ENCODE assay signal across 10 cellular contexts in the genomic region with DNA sequence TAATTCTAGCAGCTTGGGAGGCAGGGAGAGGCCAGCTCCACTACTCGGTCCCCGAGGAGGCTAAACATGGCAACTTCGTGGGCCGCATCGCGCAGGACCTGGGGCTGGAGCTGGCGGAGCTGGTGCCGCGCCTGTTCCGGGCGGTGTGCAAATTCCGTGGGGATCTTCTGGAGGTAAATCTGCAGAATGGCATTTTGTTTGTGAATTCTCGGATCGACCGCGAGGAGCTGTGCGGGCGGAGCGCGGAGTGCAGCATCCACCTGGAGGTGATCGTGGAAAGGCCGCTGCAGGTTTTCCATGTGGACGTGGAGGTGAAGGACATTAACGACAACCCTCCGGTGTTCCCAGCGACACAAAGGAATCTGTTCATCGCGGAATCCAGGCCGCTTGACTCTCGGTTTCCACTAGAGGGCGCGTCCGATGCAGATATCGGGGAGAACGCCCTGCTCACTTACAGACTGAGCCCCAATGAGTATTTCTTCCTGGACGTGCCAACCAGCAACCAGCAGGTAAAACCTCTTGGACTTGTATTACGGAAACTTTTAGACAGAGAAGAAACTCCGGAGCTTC. TPM values are rescaled to one million over a fixed set of nuclear protein-coding genes. Genes with fewer than 3 reads are reported as not detected.
DNase-seq lines count a peak whose midpoint lies in the region; ATAC-seq, FAIRE-seq and TF ChIP-seq lines count a peak whose summit lies in the region.
"Not testable (repeated sequence)": the region's sequence is repeated elsewhere in the genome, so short reads cannot be mapped to it uniquely, and the experiment has no call there.
"Had no signal": no experiment of that assay in that cellular context is flagged by ENCODE, and none has a peak within 500 bp of the region (broad histone marks: within the 10 kb centered on the region; RNA-seq: fewer than 3 reads in every experiment).

No MANE protein-coding gene starts in this region.

- POLR2A ChIA-PET in A549 (lab: Yijun Ruan, JAX); K562 (lab: Yijun Ruan, JAX): not testable (repeated sequence)

- not testable (repeated sequence) for H3K27ac ChIP-seq in A549; RWPE2 (ENCODE audit: poor library complexity, severe bottlenecking); K562 (ENCODE audit: extremely low read depth, low read depth, low read length); trophoblast cell (ENCODE audit: low read depth, low read length); stomach
- peak overlapping the region; percentile 3; the same call in 1 of the 2 replicates for H3K27ac ChIP-seq in GM23338 (ENCODE audit: low read depth)

- H3K4ac ChIP-seq in trophoblast cell (ENCODE audit: low read depth, low read length), result not testable (repeated sequence)

- not testable (repeated sequence) for H3K9ac ChIP-seq in K562 (ENCODE audit: insufficient read depth in 1 of 2, low read depth in 2 of 2, low read length in 2 of 2)
- peak overlapping the region; percentile 53 for H3K9ac ChIP-seq in trophoblast cell (ENCODE audit: low read length)

- H3K27ac Mint-ChIP-seq in GM23338 (peak overlapping the region; percentile 51; the same call in 1 of the 2 replicates), glutamatergic neuron (ENCODE audit: unreplicated experiment) (peak overlapping the region; percentile 92)
- not testable (repeated sequence) for H3K27ac Mint-ChIP-seq in endothelial cell (ENCODE audit: unreplicated experiment)

- H2BK12ac ChIP-seq in trophoblast cell (ENCODE audit: low read length), result not testable (repeated sequence)

- not testable (repeated sequence) for H3K27me3 Mint-ChIP-seq in GM23338 (ENCODE audit: insufficient read depth, low read depth, poor library complexity); endothelial cell (ENCODE audit: unreplicated experiment); glutamatergic neuron (ENCODE audit: unreplicated experiment)

- H3K9me2 ChIP-seq in GM23338 (ENCODE audit: insufficient read depth), result not testable (repeated sequence)

- ATAC-seq in A549 (peak in 1 of 2 experiments; percentile 47; a peak in 2 of 6 replicates), GM23338 (peak; percentile 90)
- not testable (repeated sequence) for ATAC-seq in RWPE2 (ENCODE audit: low read depth); K562

- H3K4me3 Mint-ChIP-seq in GM23338, result peak overlapping the region; percentile 74
- H3K4me3 Mint-ChIP-seq in endothelial cell (ENCODE audit: unreplicated experiment), result peak overlapping the region; percentile 76
- peak overlapping the region; percentile 88 for H3K4me3 Mint-ChIP-seq in glutamatergic neuron (ENCODE audit: unreplicated experiment)

- TF ChIP-seq RAD21 in A549 (conservative IDR thresholded peaks at IDR 0.05 in 1 of 2, IDR thresholded peaks at IDR 0.05 in 1 of 2); K562 (CRISPR knock-in tag; conservative IDR thresholded peaks at IDR 0.05 in 1 of 2, IDR thresholded peaks at IDR 0.05 in 1 of 2): not testable (repeated sequence)

- H4K12ac ChIP-seq in trophoblast cell (ENCODE audit: low read depth, low read length), result not testable (repeated sequence)

- not testable (repeated sequence) for H3K4me3 ChIP-seq in A549; K562; trophoblast cell (ENCODE audit: low read depth, low read length)
- H3K4me3 ChIP-seq in GM23338 (peak overlapping the region; percentile 62), RWPE2 (ENCODE audit: severe bottlenecking) (peak overlapping the region; percentile 10), stomach (peak overlapping the region in 3 of 4 donors; percentile 9 to 24 (median 13))

- intact Hi-C loops in K562 (cut with micrococcal nuclease); stomach (cut with DNase I; ENCODE audit: low total_unique reads): not testable (repeated sequence)

- TF ChIP-seq EP300 in A549 (IDR thresholded peaks at IDR 0.05); K562 (IDR thresholded peaks at IDR 0.05; ENCODE audit: low read length); stomach (IDR thresholded peaks at IDR 0.05): not testable (repeated sequence)

- H3F3A ChIP-seq in GM23338 (replicated peaks; ENCODE audit: low read depth), result not testable (repeated sequence)

- CTCF ChIA-PET in A549 (lab: Yijun Ruan, JAX), result interaction anchor here (1.7 to 2.2 kb wide), 2 partner anchors 13 to 206 kb away, joined by 5 to 7 read pairs; partner anchors contain the start of gene PCDHA5
- CTCF ChIA-PET in K562 (lab: Yijun Ruan, JAX; ENCODE audit: low intra/inter-chr PET ratio), result not testable (repeated sequence)

- H4K20me1 ChIP-seq in GM23338 (replicated peaks; ENCODE audit: insufficient read depth); K562 (replicated peaks; ENCODE audit: control insufficient read depth, insufficient read depth, low read length): not testable (repeated sequence)

- peak overlapping the region; percentile 2; the same call in 1 of the 2 replicates for H2AFZ ChIP-seq in GM23338
- H2AFZ ChIP-seq in K562 (ENCODE audit: low read depth, low read length); trophoblast cell (ENCODE audit: insufficient read depth, low read length, poor library complexity): not testable (repeated sequence)

- 76% methylated on average over 27 of the region's 38 CpGs for WGBS in A549 (ENCODE audit: missing lambda C conversion rate)
- WGBS in K562 (ENCODE audit: insufficient coverage, low coverage, missing lambda C conversion rate), result 40% methylated on average over 26 of the region's 38 CpGs
- no CpG with 5 or more reads among the region's 38 CpGs for WGBS in trophoblast cell (ENCODE audit: extremely low coverage, insufficient coverage, insufficient read length)
- WGBS in stomach, 5 donors, result 20 to 27% (median 24%) methylated on average over 12 to 27 of the region's 38 CpGs

- H2AK5ac ChIP-seq in trophoblast cell (ENCODE audit: low read length), result not testable (repeated sequence)

- H3K36me3 ChIP-seq in GM23338 (ENCODE audit: insufficient read depth); RWPE2 (ENCODE audit: low read depth); K562 (ENCODE audit: control insufficient read depth, insufficient read depth, low read length); trophoblast cell (ENCODE audit: control insufficient read depth in 1 of 2, insufficient read depth in 2 of 2, low read length in 2 of 2); stomach: not testable (repeated sequence)

- FAIRE-seq in A549 (lab: Jason Lieb, UNC) (peak; percentile 51), K562 (lab: Jason Lieb, UNC) (peak; percentile 73)

- not testable (repeated sequence) for H2BK5ac ChIP-seq in trophoblast cell (ENCODE audit: low read depth, low read length, poor library complexity)

- H3K27me3 ChIP-seq in GM23338 (ENCODE audit: insufficient read depth); K562 (ENCODE audit: control insufficient read depth in 2 of 2, insufficient read depth in 2 of 2, low read length in 2 of 2); trophoblast cell (ENCODE audit: insufficient read depth, low read length): not testable (repeated sequence)
- H3K27me3 ChIP-seq in RWPE2 (ENCODE audit: insufficient read depth, poor library complexity, severe bottlenecking), result peaks cover 88% of the 10 kb centered on the region
- peaks cover 0 to 66% (median 4%) of the 10 kb centered on the region in 3 donors for H3K27me3 ChIP-seq in stomach

- H3K14ac ChIP-seq in trophoblast cell (ENCODE audit: low read length), result not testable (repeated sequence)

- H3K9me3 Mint-ChIP-seq in GM23338; endothelial cell (ENCODE audit: unreplicated experiment): not testable (repeated sequence)
- peaks cover 22% of the 10 kb centered on the region for H3K9me3 Mint-ChIP-seq in glutamatergic neuron (ENCODE audit: unreplicated experiment)

- DNase-seq in A549 (ENCODE audit: low read depth in 1 of 2, low spot score in 1 of 2); RWPE2 (ENCODE audit: low spot score); K562 (ENCODE audit: extremely low read depth in 1 of 4, low spot score in 3 of 4); endothelial cell (ENCODE audit: low spot score); glutamatergic neuron; trophoblast cell; stomach: not testable (repeated sequence)
- DNase-seq in GM23338 (ENCODE audit: low spot score), result peak; percentile 56

- not testable (repeated sequence) for TF ChIP-seq CTCF in A549 (IDR thresholded peaks at IDR 0.05); K562 (IDR thresholded peaks at IDR 0.05 in 2 of 3, conservative IDR thresholded peaks at IDR 0.05 in 1 of 3; ENCODE audit: insufficient read depth in 2 of 3, low read depth in 1 of 3, low read length in 3 of 3); endothelial cell (IDR thresholded peaks at IDR 0.05; ENCODE audit: unreplicated experiment); glutamatergic neuron (IDR thresholded peaks at IDR 0.05; ENCODE audit: partially characterized antibody, unreplicated experiment); stomach (IDR thresholded peaks at IDR 0.05)
- TF ChIP-seq CTCF in GM23338 (conservative IDR thresholded peaks at IDR 0.05; ENCODE audit: low read depth in 2 of 2), result peak; percentile 44 to 45; a peak in 3 of 4 replicates
- peak; percentile 32 for TF ChIP-seq CTCF in RWPE2 (IDR thresholded peaks at IDR 0.05; ENCODE audit: poor library complexity, severe bottlenecking)

- H3K79me2 ChIP-seq in GM23338 (replicated peaks; ENCODE audit: insufficient read depth); K562 (ENCODE audit: control insufficient read depth, insufficient read depth, low read length); trophoblast cell (ENCODE audit: control insufficient read depth, insufficient read depth, low read length, poor library complexity): not testable (repeated sequence)

- H4K8ac ChIP-seq in trophoblast cell (ENCODE audit: low read depth, low read length), result not testable (repeated sequence)

- H3K36me3 Mint-ChIP-seq in GM23338 (ENCODE audit: low read depth) (peaks cover 28% of the 10 kb centered on the region; the same call in 2 of the 3 replicates), glutamatergic neuron (ENCODE audit: unreplicated experiment) (peaks cover 51% of the 10 kb centered on the region)
- not testable (repeated sequence) for H3K36me3 Mint-ChIP-seq in endothelial cell (ENCODE audit: low read depth, unreplicated experiment)

- H3K4me1 Mint-ChIP-seq in GM23338; endothelial cell (ENCODE audit: unreplicated experiment); glutamatergic neuron (ENCODE audit: low read depth, unreplicated experiment): not testable (repeated sequence)

- H2BK120ac ChIP-seq in trophoblast cell (ENCODE audit: insufficient read depth, low read length, poor library complexity), result not testable (repeated sequence)

- in situ Hi-C loops in K562 (cut with MboI), result not testable (repeated sequence)

- not testable (repeated sequence) for H4K91ac ChIP-seq in trophoblast cell (ENCODE audit: low read depth, low read length)

- H3K18ac ChIP-seq in trophoblast cell (ENCODE audit: low read length), result not testable (repeated sequence)

- not testable (repeated sequence) for H3K4me2 ChIP-seq in A549; K562 (ENCODE audit: insufficient read depth, low read length); trophoblast cell (ENCODE audit: low read length)
- peak overlapping the region; percentile 72 for H3K4me2 ChIP-seq in GM23338

- BruUV-seq in K562 (replicated peaks; lab: Mats Ljungman, UMichigan), result not testable (repeated sequence)

- not testable (repeated sequence) for H3K79me1 ChIP-seq in trophoblast cell (ENCODE audit: low read length)

- H3K23ac ChIP-seq in trophoblast cell (ENCODE audit: low read length), result not testable (repeated sequence)

- not testable (repeated sequence) for H3K9me1 ChIP-seq in K562 (ENCODE audit: control insufficient read depth, insufficient read depth, low read length)

- H3K4me1 ChIP-seq in A549; GM23338 (ENCODE audit: insufficient read depth); RWPE2 (ENCODE audit: insufficient read depth, poor library complexity, severe bottlenecking); K562 (replicated peaks in 1 of 2; ENCODE audit: control insufficient read depth in 2 of 2, insufficient read depth in 2 of 2, low read length in 2 of 2); trophoblast cell (ENCODE audit: control insufficient read depth in 1 of 2, insufficient read depth in 2 of 2, low read length in 2 of 2); stomach: not testable (repeated sequence)

- not testable (repeated sequence) for TF ChIP-seq POLR2A in A549 (IDR thresholded peaks at IDR 0.05; ENCODE audit: low read length); K562 (conservative IDR thresholded peaks at IDR 0.05); stomach (IDR thresholded peaks at IDR 0.05)

- H3K9me3 ChIP-seq in A549; RWPE2 (ENCODE audit: severe bottlenecking); K562 (replicated peaks; ENCODE audit: control insufficient read depth, insufficient read depth, low read depth, low read length): not testable (repeated sequence)
- H3K9me3 ChIP-seq in trophoblast cell (ENCODE audit: insufficient read depth, low read depth, low read length), result peaks cover 16% of the 10 kb centered on the region
- peaks cover 26 to 69% (median 48%) of the 10 kb centered on the region in 4 donors for H3K9me3 ChIP-seq in stomach

RNA-seq across cellular contexts. Expression of gene PCDHA7, which starts 0.5 kb away (rescaled TPM):
- polyA plus RNA-seq in A549 (2011; rRNA removed) (0.23 and 0.25 TPM in 2 replicates), A549 (2017; fragmentation: RNase III; extraction: RNeasy Plus Mini Kit Qiagen cat#74134 plus additional on column Dnase treatment) (0.08 to 0.14 TPM (median 0.09 TPM) in 3 replicates), GM23338 (2016; fragmentation: Nextera tagmentation; extraction: Ambion mirVana) (1.3 and 1.7 TPM in 2 replicates), K562 (2011; rRNA removed) (not detected in 2 replicates), K562 (2014; fragmentation: Illumina TruSeq; extraction: Trizol) (not detected in 2 replicates), K562 (2014; fragmentation: Nextera tagmentation; extraction: Ambion mirVana) (not detected), K562 (2014; rRNA removed) (not detected in 2 replicates), stomach (under 1 TPM in 1 of 3 donors, not detected in 2; 0.18 TPM)
- polyA plus RNA-seq in A549 (2012; cell fraction: cytosol; rRNA removed), result 0.08 and 0.10 TPM in 2 replicates
- polyA plus RNA-seq in A549 (2012; cell fraction: nucleus; rRNA removed), result 0.99 and 1.2 TPM in 2 replicates
- 0.97 and 1.2 TPM in 2 replicates for polyA minus RNA-seq in A549 (2011; rRNA and poly(A)+ RNA removed)
- total RNA-seq in GM23338 (2014; rRNA removed; shearing (Covaris generic)), result 6.9 and 8.7 TPM in 2 replicates
- not detected in 2 replicates for total RNA-seq in K562 (2011; cell fraction: chromatin; rRNA removed; ENCODE audit: low replicate concordance)
- total RNA-seq in K562 (2011; cell fraction: nucleolus; rRNA removed), result not detected in 2 replicates
- total RNA-seq in K562 (2011; cell fraction: nucleoplasm; rRNA removed), result not detected in 2 replicates
- total RNA-seq in K562 (2014; rRNA removed) (not detected in 2 replicates), K562 (2014; rRNA removed; fragmentation: Illumina TruSeq; extraction: Trizol) (not detected in 2 replicates), K562 (2015; rRNA removed; fragmentation: Illumina TruSeq; extraction: Trizol) (not detected in 2 replicates), K562 (2021) (not detected in 2 replicates), endothelial cell (ENCODE audit: unreplicated experiment) (2.9 TPM), glutamatergic neuron (ENCODE audit: unreplicated experiment) (22.9 TPM), stomach (1 to 10 TPM in 1 of 5 donors, under 1 TPM in 1, not detected in 3; 0.92 to 1.4 TPM)
- not detected in 2 replicates for polyA plus RNA-seq in K562 (2011; cell fraction: cytosol; rRNA removed)
- polyA plus RNA-seq in K562 (2011; cell fraction: nucleus; rRNA removed), result not detected in 2 replicates
- polyA plus RNA-seq in K562 (2012), result not detected in 2 replicates
- polyA minus RNA-seq in K562 (2011; rRNA and poly(A)+ RNA removed), result not detected in 2 replicates
- polyA minus RNA-seq in K562 (2011; cell fraction: cytosol; rRNA and poly(A)+ RNA removed), result not detected in 2 replicates
- not detected in 2 replicates for polyA minus RNA-seq in K562 (2011; cell fraction: nucleus; rRNA and poly(A)+ RNA removed)
- 0.53 and 0.65 TPM in 2 replicates for polyA plus RNA-seq in trophoblast cell (2013)

RNA-seq across cellular contexts. Expression of gene PCDHA8, which starts 6.5 kb away (rescaled TPM):
- polyA plus RNA-seq in A549 (2011; rRNA removed) (0.12 and 0.16 TPM in 2 replicates), A549 (2017; fragmentation: RNase III; extraction: RNeasy Plus Mini Kit Qiagen cat#74134 plus additional on column Dnase treatment) (0.05 to 0.10 TPM in 2 of 3 replicates, not detected in the other), GM23338 (2016; fragmentation: Nextera tagmentation; extraction: Ambion mirVana) (0.56 and 0.86 TPM in 2 replicates), K562 (2011; rRNA removed) (not detected in 2 replicates), K562 (2014; fragmentation: Illumina TruSeq; extraction: Trizol) (not detected in 2 replicates), K562 (2014; fragmentation: Nextera tagmentation; extraction: Ambion mirVana) (not detected), K562 (2014; rRNA removed) (not detected in 2 replicates), stomach (not detected)
- 0.01 TPM in 2 replicates for polyA plus RNA-seq in A549 (2012; cell fraction: cytosol; rRNA removed)
- polyA plus RNA-seq in A549 (2012; cell fraction: nucleus; rRNA removed), result 0.05 and 0.10 TPM in 2 replicates
- 1.8 and 2.7 TPM in 2 replicates for polyA minus RNA-seq in A549 (2011; rRNA and poly(A)+ RNA removed)
- 1.4 and 3.1 TPM in 2 replicates for total RNA-seq in GM23338 (2014; rRNA removed; shearing (Covaris generic))
- not detected in 2 replicates for total RNA-seq in K562 (2011; cell fraction: chromatin; rRNA removed; ENCODE audit: low replicate concordance)
- total RNA-seq in K562 (2011; cell fraction: nucleolus; rRNA removed), result not detected in 2 replicates
- not detected in 2 replicates for total RNA-seq in K562 (2011; cell fraction: nucleoplasm; rRNA removed)
- total RNA-seq in K562 (2014; rRNA removed) (not detected in 2 replicates), K562 (2014; rRNA removed; fragmentation: Illumina TruSeq; extraction: Trizol) (not detected in 2 replicates), K562 (2015; rRNA removed; fragmentation: Illumina TruSeq; extraction: Trizol) (not detected in 2 replicates), K562 (2021) (not detected in 2 replicates), endothelial cell (ENCODE audit: unreplicated experiment) (1.6 TPM), glutamatergic neuron (ENCODE audit: unreplicated experiment) (14.6 TPM), stomach (under 1 TPM in 2 of 5 donors, not detected in 3; 0.18 to 0.29 TPM)
- not detected in 2 replicates for polyA plus RNA-seq in K562 (2011; cell fraction: cytosol; rRNA removed)
- polyA plus RNA-seq in K562 (2011; cell fraction: nucleus; rRNA removed), result not detected in 2 replicates
- not detected in 2 replicates for polyA plus RNA-seq in K562 (2012)
- not detected in 2 replicates for polyA minus RNA-seq in K562 (2011; rRNA and poly(A)+ RNA removed)
- polyA minus RNA-seq in K562 (2011; cell fraction: cytosol; rRNA and poly(A)+ RNA removed), result not detected in 2 replicates
- polyA minus RNA-seq in K562 (2011; cell fraction: nucleus; rRNA and poly(A)+ RNA removed), result 0.11 TPM in 1 of 2 replicates, not detected in the other
- 0.11 and 0.12 TPM in 2 replicates for polyA plus RNA-seq in trophoblast cell (2013)
- total RNA-seq: M059J had no signal

RNA-seq across cellular contexts. Expression of gene PCDHA6, which starts 6.8 kb away (rescaled TPM):
- polyA plus RNA-seq in A549 (2011; rRNA removed) (0.16 TPM in 2 replicates), A549 (2017; fragmentation: RNase III; extraction: RNeasy Plus Mini Kit Qiagen cat#74134 plus additional on column Dnase treatment) (0.03 to 0.07 TPM (median 0.04 TPM) in 3 replicates), GM23338 (2016; fragmentation: Nextera tagmentation; extraction: Ambion mirVana) (2.0 and 2.1 TPM in 2 replicates), K562 (2011; rRNA removed) (not detected in 2 replicates), K562 (2014; fragmentation: Illumina TruSeq; extraction: Trizol) (not detected in 2 replicates), K562 (2014; fragmentation: Nextera tagmentation; extraction: Ambion mirVana) (not detected), K562 (2014; rRNA removed) (not detected in 2 replicates), stomach (under 1 TPM in 2 of 3 donors, not detected in 1; 0.06 to 0.31 TPM)
- 0.01 and 0.04 TPM in 2 replicates for polyA plus RNA-seq in A549 (2012; cell fraction: cytosol; rRNA removed)
- 0.26 and 0.36 TPM in 2 replicates for polyA plus RNA-seq in A549 (2012; cell fraction: nucleus; rRNA removed)
- polyA minus RNA-seq in A549 (2011; rRNA and poly(A)+ RNA removed), result 3.7 and 4.2 TPM in 2 replicates
- total RNA-seq in GM23338 (2014; rRNA removed; shearing (Covaris generic)), result 4.6 and 5.2 TPM in 2 replicates
- 0.12 TPM in 1 of 2 replicates, not detected in the other for total RNA-seq in K562 (2011; cell fraction: chromatin; rRNA removed; ENCODE audit: low replicate concordance)
- total RNA-seq in K562 (2011; cell fraction: nucleolus; rRNA removed), result not detected in 2 replicates
- not detected in 2 replicates for total RNA-seq in K562 (2011; cell fraction: nucleoplasm; rRNA removed)
- total RNA-seq in K562 (2014; rRNA removed) (not detected in 2 replicates), K562 (2014; rRNA removed; fragmentation: Illumina TruSeq; extraction: Trizol) (not detected in 2 replicates), K562 (2015; rRNA removed; fragmentation: Illumina TruSeq; extraction: Trizol) (not detected in 2 replicates), K562 (2021) (not detected in 2 replicates), endothelial cell (ENCODE audit: unreplicated experiment) (2.3 TPM), glutamatergic neuron (ENCODE audit: unreplicated experiment) (29.8 TPM), stomach (1 to 10 TPM in 1 of 5 donors, under 1 TPM in 2, not detected in 2; 0.14 to 1.2 (median 0.18) TPM)
- not detected in 2 replicates for polyA plus RNA-seq in K562 (2011; cell fraction: cytosol; rRNA removed)
- not detected in 2 replicates for polyA plus RNA-seq in K562 (2011; cell fraction: nucleus; rRNA removed)
- not detected in 2 replicates for polyA plus RNA-seq in K562 (2012)
- polyA minus RNA-seq in K562 (2011; rRNA and poly(A)+ RNA removed), result not detected in 2 replicates
- not detected in 2 replicates for polyA minus RNA-seq in K562 (2011; cell fraction: cytosol; rRNA and poly(A)+ RNA removed)
- not detected in 2 replicates for polyA minus RNA-seq in K562 (2011; cell fraction: nucleus; rRNA and poly(A)+ RNA removed)
- polyA plus RNA-seq in trophoblast cell (2013), result 3.4 and 3.8 TPM in 2 replicates
- total RNA-seq: M059J had no signal

RNA-seq across cellular contexts. Expression of gene PCDHA5, which starts 13.1 kb away (rescaled TPM):
- polyA plus RNA-seq in A549 (2011; rRNA removed) (0.32 and 0.62 TPM in 2 replicates), A549 (2017; fragmentation: RNase III; extraction: RNeasy Plus Mini Kit Qiagen cat#74134 plus additional on column Dnase treatment) (0.64 to 0.84 TPM (median 0.78 TPM) in 3 replicates), GM23338 (2016; fragmentation: Nextera tagmentation; extraction: Ambion mirVana) (0.61 and 0.86 TPM in 2 replicates), K562 (2011; rRNA removed) (not detected in 2 replicates), K562 (2014; fragmentation: Illumina TruSeq; extraction: Trizol) (not detected in 2 replicates), K562 (2014; fragmentation: Nextera tagmentation; extraction: Ambion mirVana) (not detected), K562 (2014; rRNA removed) (not detected in 2 replicates), stomach (under 1 TPM in 2 of 3 donors, not detected in 1; 0.12 to 0.13 TPM)
- 0.13 and 0.15 TPM in 2 replicates for polyA plus RNA-seq in A549 (2012; cell fraction: cytosol; rRNA removed)
- polyA plus RNA-seq in A549 (2012; cell fraction: nucleus; rRNA removed), result 0.41 and 0.43 TPM in 2 replicates
- 0.79 and 1.4 TPM in 2 replicates for polyA minus RNA-seq in A549 (2011; rRNA and poly(A)+ RNA removed)
- 1.4 and 3.1 TPM in 2 replicates for total RNA-seq in GM23338 (2014; rRNA removed; shearing (Covaris generic))
- total RNA-seq in K562 (2011; cell fraction: chromatin; rRNA removed; ENCODE audit: low replicate concordance), result not detected in 2 replicates
- total RNA-seq in K562 (2011; cell fraction: nucleolus; rRNA removed), result not detected in 2 replicates
- total RNA-seq in K562 (2011; cell fraction: nucleoplasm; rRNA removed), result not detected in 2 replicates
- total RNA-seq in K562 (2014; rRNA removed) (not detected in 2 replicates), K562 (2014; rRNA removed; fragmentation: Illumina TruSeq; extraction: Trizol) (not detected in 2 replicates), K562 (2015; rRNA removed; fragmentation: Illumina TruSeq; extraction: Trizol) (not detected in 2 replicates), K562 (2021) (not detected in 2 replicates), endothelial cell (ENCODE audit: unreplicated experiment) (2.7 TPM), glutamatergic neuron (ENCODE audit: unreplicated experiment) (11.8 TPM), stomach (10 to 100 TPM in 1 of 5 donors, not detected in 4; 21.9 TPM)
- polyA plus RNA-seq in K562 (2011; cell fraction: cytosol; rRNA removed), result not detected in 2 replicates
- not detected in 2 replicates for polyA plus RNA-seq in K562 (2011; cell fraction: nucleus; rRNA removed)
- not detected in 2 replicates for polyA plus RNA-seq in K562 (2012)
- not detected in 2 replicates for polyA minus RNA-seq in K562 (2011; rRNA and poly(A)+ RNA removed)
- not detected in 2 replicates for polyA minus RNA-seq in K562 (2011; cell fraction: cytosol; rRNA and poly(A)+ RNA removed)
- not detected in 2 replicates for polyA minus RNA-seq in K562 (2011; cell fraction: nucleus; rRNA and poly(A)+ RNA removed)
- polyA plus RNA-seq in trophoblast cell (2013), result 0.11 and 0.14 TPM in 2 replicates
- total RNA-seq: M059J had no signal

RNA-seq across cellular contexts. Expression of gene PCDHA9, which starts 13.7 kb away (rescaled TPM):
- polyA plus RNA-seq in A549 (2011; rRNA removed) (0.03 and 0.08 TPM in 2 replicates), A549 (2017; fragmentation: RNase III; extraction: RNeasy Plus Mini Kit Qiagen cat#74134 plus additional on column Dnase treatment) (0.01 TPM in 1 of 3 replicates, not detected in the others), GM23338 (2016; fragmentation: Nextera tagmentation; extraction: Ambion mirVana) (1.1 and 1.6 TPM in 2 replicates), K562 (2011; rRNA removed) (not detected in 2 replicates), K562 (2014; fragmentation: Illumina TruSeq; extraction: Trizol) (not detected in 2 replicates), K562 (2014; fragmentation: Nextera tagmentation; extraction: Ambion mirVana) (not detected), K562 (2014; rRNA removed) (not detected in 2 replicates), stomach (under 1 TPM in 1 of 3 donors, not detected in 2; 0.03 TPM)
- polyA plus RNA-seq in A549 (2012; cell fraction: cytosol; rRNA removed), result not detected in 2 replicates
- 0.05 and 0.07 TPM in 2 replicates for polyA plus RNA-seq in A549 (2012; cell fraction: nucleus; rRNA removed)
- 0.79 and 0.97 TPM in 2 replicates for polyA minus RNA-seq in A549 (2011; rRNA and poly(A)+ RNA removed)
- total RNA-seq in GM23338 (2014; rRNA removed; shearing (Covaris generic)), result 3.2 and 3.3 TPM in 2 replicates
- total RNA-seq in K562 (2011; cell fraction: chromatin; rRNA removed; ENCODE audit: low replicate concordance), result not detected in 2 replicates
- total RNA-seq in K562 (2011; cell fraction: nucleolus; rRNA removed), result not detected in 2 replicates
- total RNA-seq in K562 (2011; cell fraction: nucleoplasm; rRNA removed), result not detected in 2 replicates
- total RNA-seq in K562 (2014; rRNA removed) (not detected in 2 replicates), K562 (2014; rRNA removed; fragmentation: Illumina TruSeq; extraction: Trizol) (not detected in 2 replicates), K562 (2015; rRNA removed; fragmentation: Illumina TruSeq; extraction: Trizol) (not detected in 2 replicates), K562 (2021) (not detected in 2 replicates), endothelial cell (ENCODE audit: unreplicated experiment) (1.7 TPM), glutamatergic neuron (ENCODE audit: unreplicated experiment) (18.9 TPM), stomach (1 to 10 TPM in 1 of 5 donors, under 1 TPM in 2, not detected in 2; 0.45 to 3.3 (median 0.73) TPM)
- polyA plus RNA-seq in K562 (2011; cell fraction: cytosol; rRNA removed), result not detected in 2 replicates
- not detected in 2 replicates for polyA plus RNA-seq in K562 (2011; cell fraction: nucleus; rRNA removed)
- not detected in 2 replicates for polyA plus RNA-seq in K562 (2012)
- not detected in 2 replicates for polyA minus RNA-seq in K562 (2011; rRNA and poly(A)+ RNA removed)
- polyA minus RNA-seq in K562 (2011; cell fraction: cytosol; rRNA and poly(A)+ RNA removed), result not detected in 2 replicates
- polyA minus RNA-seq in K562 (2011; cell fraction: nucleus; rRNA and poly(A)+ RNA removed), result under 0.01 TPM in 1 of 2 replicates, not detected in the other
- 0.05 and 0.06 TPM in 2 replicates for polyA plus RNA-seq in trophoblast cell (2013)
- total RNA-seq: M059J, RPMI7951 had no signal
